In genomic region chr12:16913832-16914490, GRCh38 we compare ENCODE assay signal across 16 cellular contexts.
DNase-seq lines count a peak whose midpoint lies in the region; ATAC-seq, FAIRE-seq and TF ChIP-seq lines count a peak whose summit lies in the region.
"Had no signal": no experiment of that assay in that cellular context is flagged by ENCODE, and none has a peak within 500 bp of the region (broad histone marks: within the 10 kb centered on the region; RNA-seq: fewer than 3 reads in every experiment).

No MANE protein-coding gene starts in this region.

- peaks cover 7% of the 10 kb centered on the region for H3K9me3 Mint-ChIP-seq in Calu3 (ENCODE audit: low read depth, unreplicated experiment)

- DNase-seq in Calu3 (peak; percentile 1), PC-3 (peak; percentile 39), bronchial epithelial cell (ENCODE audit: low read depth) (peak; percentile 87), fibroblast of mammary gland (ENCODE audit: low read depth) (peak; percentile 9), islet precursor cell (no peak), NCI-H2107 treated with DMSO at 0.1 percent for 48 hours (lab: John Stamatoyannopoulos, UW; ENCODE audit: unreplicated experiment) (no peak)
- no peak for DNase-seq in stimulated activated CD4-positive, alpha-beta T cell treated with anti-CD3 and anti-CD28 coated beads, Interleukin-2, amount 100 ng/mL, for 48 hours
- DNase-seq in activated CD8-positive, alpha-beta memory T cell treated with anti-CD3 and anti-CD28 coated beads, Interleukin-2, amount 50 U/mL, for 48 hours: no peak
- DNase-seq: 8988T; C1 segment of cervical spinal cord; CD4-positive, alpha-beta T cell; DMS79; HCEC 1CT; HFFc6 had no signal

- H3K4me3 ChIP-seq in PC-3 (ENCODE audit: low read length) (no peak overlapping the region), bronchial epithelial cell (ENCODE audit: low read depth, low read length) (no peak overlapping the region), fibroblast of mammary gland (ENCODE audit: control insufficient read depth, low read depth, low read length) (no peak overlapping the region)

- peak; percentile 49 for ATAC-seq in PC-3

- no peak for TF ChIP-seq CTCF in Calu3 (IDR thresholded peaks at IDR 0.05; ENCODE audit: unreplicated experiment)
- TF ChIP-seq CTCF in PC-3 (conservative IDR thresholded peaks at IDR 0.05; ENCODE audit: low read depth, low read length): no peak
- TF ChIP-seq CTCF in bronchial epithelial cell (IDR thresholded peaks at IDR 0.05; ENCODE audit: insufficient read depth, low read length, severe bottlenecking): no peak
- TF ChIP-seq CTCF in fibroblast of mammary gland (conservative IDR thresholded peaks at IDR 0.05; ENCODE audit: control insufficient read depth, insufficient read depth, low read depth, low read length): no peak

- H3K36me3 ChIP-seq in PC-3 (ENCODE audit: low read depth, low read length): no peaks in the 10 kb centered on the region
- H3K36me3 ChIP-seq in bronchial epithelial cell (ENCODE audit: control insufficient read depth, insufficient read depth, low read length): no peaks in the 10 kb centered on the region

- no peaks in the 10 kb centered on the region for H4K20me1 ChIP-seq in PC-3 (ENCODE audit: low read length)

- peaks cover 6% of the 10 kb centered on the region for H3K4me1 Mint-ChIP-seq in Calu3 (ENCODE audit: low read depth, unreplicated experiment)
- H3K4me1 Mint-ChIP-seq: B cell had no signal

- no peaks in the 10 kb centered on the region for H3K27me3 Mint-ChIP-seq in Calu3 (ENCODE audit: unreplicated experiment)
- H3K27me3 Mint-ChIP-seq: B cell; CD4-positive, alpha-beta T cell had no signal

- no peak overlapping the region for H3K4me2 ChIP-seq in PC-3 (ENCODE audit: low read length)

- no peak overlapping the region for H3K9ac ChIP-seq in PC-3 (ENCODE audit: low read length)

- no peaks in the 10 kb centered on the region for H3F3A ChIP-seq in PC-3 (ENCODE audit: low read length, unreplicated experiment)

- intact Hi-C loops in Calu3 (cut with micrococcal nuclease; ENCODE audit: unreplicated experiment): no loop called here
- intact Hi-C loops in PC-3 (cut with micrococcal nuclease): no loop called here

- no peaks in the 10 kb centered on the region for H3K9me3 ChIP-seq in PC-3 (ENCODE audit: low read length)

- no peaks in the 10 kb centered on the region for H3K36me3 Mint-ChIP-seq in Calu3 (ENCODE audit: insufficient read depth, unreplicated experiment)

- no peak overlapping the region for H3K4me3 Mint-ChIP-seq in Calu3 (ENCODE audit: low read depth, unreplicated experiment)
- H3K4me3 Mint-ChIP-seq: B cell; CD4-positive, alpha-beta T cell; HFFc6 had no signal

- H3K27me3 ChIP-seq in PC-3 (ENCODE audit: low read length) (no peaks in the 10 kb centered on the region), bronchial epithelial cell (ENCODE audit: control insufficient read depth, insufficient read depth, low read length) (no peaks in the 10 kb centered on the region)

- CTCF ChIA-PET in Calu3 (lab: Charles Lee): no interaction called here
- CTCF ChIA-PET in PC-3 (lab: Charles Lee): no interaction called here

- POLR2A ChIA-PET in PC-3 (lab: Charles Lee; ENCODE audit: unreplicated experiment): no interaction called here

- no peaks in the 10 kb centered on the region for H3K4me1 ChIP-seq in PC-3 (ENCODE audit: insufficient read depth, low read length)

- no peak overlapping the region for H3K27ac ChIP-seq in PC-3 (ENCODE audit: low read length)

- no peaks in the 10 kb centered on the region for H3K9me2 ChIP-seq in PC-3 (replicated peaks; ENCODE audit: low read length)

- no peak overlapping the region for H2AFZ ChIP-seq in PC-3 (ENCODE audit: low read length)

- no peak for FAIRE-seq in bronchial epithelial cell (lab: Jason Lieb, UNC)
- FAIRE-seq: GM12891 had no signal

- H3K27ac Mint-ChIP-seq in Calu3 (ENCODE audit: unreplicated experiment): no peak overlapping the region
- H3K27ac Mint-ChIP-seq: B cell; CD4-positive, alpha-beta T cell; HFFc6 had no signal

- no peaks in the 10 kb centered on the region for H3K79me2 ChIP-seq in PC-3 (ENCODE audit: low read length)

- BruUV-seq in Calu3 (replicated peaks; lab: Mats Ljungman, UMichigan) (no TSS peak), PC-3 (replicated peaks; lab: Mats Ljungman, UMichigan) (no TSS peak)

Comparison
In these comparisons a context has a peak if more than half of its experiments do, and no peak if none do; other contexts are left out.
1. DNase-seq: peak in Calu3 (single experiment), PC-3 (single experiment), bronchial epithelial cell (single experiment) and fibroblast of mammary gland (single experiment); none in stimulated activated CD4-positive, alpha-beta T cell treated with anti-CD3 and anti-CD28 coated beads, Interleukin-2, amount 100 ng/mL, for 48 hours (0 of 2), islet precursor cell (single experiment), activated CD8-positive, alpha-beta memory T cell treated with anti-CD3 and anti-CD28 coated beads, Interleukin-2, amount 50 U/mL, for 48 hours (single experiment) and NCI-H2107 treated with DMSO at 0.1 percent for 48 hours (single experiment).